8 cellular contexts compared by ENCODE assay signal in genomic region chr10:95430231-95430951, GRCh38.
DNase-seq lines count a peak whose midpoint lies in the region; ATAC-seq and TF ChIP-seq lines count a peak whose summit lies in the region.

No MANE protein-coding gene starts in this region.

- peak; percentile 97 for TF ChIP-seq CTCF in CD4-positive, alpha-beta T cell (IDR thresholded peaks at IDR 0.05)

- no peaks in the 10 kb centered on the region for H3K27me3 Mint-ChIP-seq in CD4-positive, alpha-beta T cell
- peaks cover 12% of the 10 kb centered on the region for H3K27me3 Mint-ChIP-seq in activated CD8-positive, alpha-beta T cell treated with anti-CD3 and anti-CD28 coated beads, Interleukin-2, amount 10 ng/mL, durations not matched to agents 7 days and 5 days (ENCODE audit: low read depth)
- H3K27me3 Mint-ChIP-seq in naive thymus-derived CD8-positive, alpha-beta T cell = peaks cover 0 to 3% (median 0%) of the 10 kb centered on the region in 5 donors

- H3K27ac Mint-ChIP-seq in CD4-positive, alpha-beta T cell = no peak overlapping the region
- no peak overlapping the region for H3K27ac Mint-ChIP-seq in activated CD8-positive, alpha-beta T cell treated with anti-CD3 and anti-CD28 coated beads, Interleukin-2, amount 10 ng/mL, durations not matched to agents 7 days and 5 days
- H3K27ac Mint-ChIP-seq in naive thymus-derived CD8-positive, alpha-beta T cell = peak overlapping the region in 2 of 10 donors; percentile 17 to 31

- H3K9me3 Mint-ChIP-seq in CD4-positive, alpha-beta T cell = no peaks in the 10 kb centered on the region
- H3K9me3 Mint-ChIP-seq in activated CD8-positive, alpha-beta T cell treated with anti-CD3 and anti-CD28 coated beads, Interleukin-2, amount 10 ng/mL, durations not matched to agents 7 days and 5 days (ENCODE audit: insufficient read depth) = no peaks in the 10 kb centered on the region
- no peaks in the 10 kb centered on the region for H3K9me3 Mint-ChIP-seq in naive thymus-derived CD8-positive, alpha-beta T cell

- no peaks in the 10 kb centered on the region for H3K4me1 Mint-ChIP-seq in CD4-positive, alpha-beta T cell (ENCODE audit: low read depth)
- H3K4me1 Mint-ChIP-seq in activated CD8-positive, alpha-beta T cell treated with anti-CD3 and anti-CD28 coated beads, Interleukin-2, amount 10 ng/mL, durations not matched to agents 7 days and 5 days (ENCODE audit: low read depth) = no peaks in the 10 kb centered on the region
- H3K4me1 Mint-ChIP-seq in naive thymus-derived CD8-positive, alpha-beta T cell = peaks cover 0 to 2% (median 0%) of the 10 kb centered on the region in 4 donors

- peak in 8 of 10 experiments; percentile 7 to 32 (median 14) for DNase-seq in CD4-positive, alpha-beta T cell
- peak; percentile 29 for DNase-seq in NCI-H345 treated with DMSO at 0.1 percent for 48 hours (lab: John Stamatoyannopoulos, UW; ENCODE audit: unreplicated experiment)
- peak; percentile 57 for DNase-seq in activated CD8-positive, alpha-beta T cell treated with anti-CD3 and anti-CD28 coated beads, Interleukin-2, amount 10 ng/mL, durations not matched to agents 7 days and 5 days
- DNase-seq in epidermal melanocyte (ENCODE audit: insufficient read length, low spot score) = peak; percentile 41
- peak in 9 of 10 donors; percentile 7 to 68 (median 38) for DNase-seq in naive thymus-derived CD8-positive, alpha-beta T cell
- peak; percentile 65 for DNase-seq in ureter (ENCODE audit: low spot score)

- H3K36me3 Mint-ChIP-seq in CD4-positive, alpha-beta T cell (ENCODE audit: low read depth) = no peaks in the 10 kb centered on the region
- no peaks in the 10 kb centered on the region for H3K36me3 Mint-ChIP-seq in activated CD8-positive, alpha-beta T cell treated with anti-CD3 and anti-CD28 coated beads, Interleukin-2, amount 10 ng/mL, durations not matched to agents 7 days and 5 days (ENCODE audit: low read depth)
- H3K36me3 Mint-ChIP-seq in naive thymus-derived CD8-positive, alpha-beta T cell = no peaks in the 10 kb centered on the region

- no peak overlapping the region for H3K4me3 Mint-ChIP-seq in CD4-positive, alpha-beta T cell
- H3K4me3 Mint-ChIP-seq in activated CD8-positive, alpha-beta T cell treated with anti-CD3 and anti-CD28 coated beads, Interleukin-2, amount 10 ng/mL, durations not matched to agents 7 days and 5 days = no peak overlapping the region
- H3K4me3 Mint-ChIP-seq in naive thymus-derived CD8-positive, alpha-beta T cell = no peak overlapping the region

- POLR2A ChIA-PET in CD4-positive, alpha-beta T cell (lab: Charles Lee) = interaction anchor here (1.0 to 1.2 kb wide), 2 partner anchors 11 to 173 kb away, joined by 3 read pairs; no protein-coding TSS in a partner anchor
- POLR2A ChIA-PET in activated CD8-positive, alpha-beta T cell treated with anti-CD3 and anti-CD28 coated beads, Interleukin-2, amount 10 ng/mL, durations not matched to agents 7 days and 5 days (lab: Charles Lee) = no interaction called here
- POLR2A ChIA-PET in naive thymus-derived CD8-positive, alpha-beta T cell (lab: Charles Lee) = no interaction called here

- H3K27ac ChIP-seq in CD4-positive, alpha-beta T cell (ENCODE audit: low read depth, low read length) = no peak overlapping the region

- ATAC-seq in CD4-positive, alpha-beta T cell (ENCODE audit: poor library complexity) = peak; percentile 75
- ATAC-seq in GM18868 (IDR thresholded peaks at IDR 0.05; ENCODE audit: unreplicated experiment) = peak; percentile 74
- ATAC-seq in HG03045 (IDR thresholded peaks at IDR 0.05; ENCODE audit: unreplicated experiment) = peak; percentile 85
- peak; percentile 82 for ATAC-seq in activated CD8-positive, alpha-beta T cell treated with anti-CD3 and anti-CD28 coated beads, Interleukin-2, amount 10 ng/mL, durations not matched to agents 7 days and 5 days
- peak; percentile 70 to 80 for ATAC-seq in naive thymus-derived CD8-positive, alpha-beta T cell

- no peaks in the 10 kb centered on the region for H3K9me3 ChIP-seq in CD4-positive, alpha-beta T cell (ENCODE audit: control insufficient read depth, low read length)

- intact Hi-C loops in CD4-positive, alpha-beta T cell (cut with DNase I, micrococcal nuclease) = loop anchor here (1.0 to 5.0 kb wide), 2 partner anchors 171 to 432 kb away; no protein-coding TSS in a partner anchor

- H3K27me3 ChIP-seq in CD4-positive, alpha-beta T cell (ENCODE audit: control insufficient read depth, insufficient read depth, low read length) = no peaks in the 10 kb centered on the region

- CTCF ChIA-PET in CD4-positive, alpha-beta T cell (lab: Charles Lee) = interaction anchor here (0.6 to 1.7 kb wide), 10 partner anchors 8 to 435 kb away, joined by 3 to 7 read pairs (median 3); no protein-coding TSS in a partner anchor
- CTCF ChIA-PET in activated CD8-positive, alpha-beta T cell treated with anti-CD3 and anti-CD28 coated beads, Interleukin-2, amount 10 ng/mL, durations not matched to agents 7 days and 5 days (lab: Charles Lee) = interaction anchor here (0.6 to 4.9 kb wide), 28 partner anchors 10 to 675 kb away, joined by 3 to 88 read pairs (median 4); partner anchors contain the start of gene TCTN3

Comparison
In these comparisons a context has a peak if more than half of its experiments do, and no peak if none do; other contexts are left out.
1. DNase-seq: peak in every context shown above with its lines; median percentile 65 in ureter; 57 in activated CD8-positive, alpha-beta T cell treated with anti-CD3 and anti-CD28 coated beads, Interleukin-2, amount 10 ng/mL, durations not matched to agents 7 days and 5 days; 41 in epidermal melanocyte; 38 in naive thymus-derived CD8-positive, alpha-beta T cell; 29 in NCI-H345 treated with DMSO at 0.1 percent for 48 hours; 14 in CD4-positive, alpha-beta T cell.